Comparison of ENCODE assay signal across 18 cellular contexts in genomic region chr14:95406756-95407155, GRCh38.
DNase-seq lines count a peak whose midpoint lies in the region; ATAC-seq and TF ChIP-seq lines count a peak whose summit lies in the region.
"Had no signal": no experiment of that assay in that cellular context is flagged by ENCODE, and none has a peak within 500 bp of the region (broad histone marks: within the 10 kb centered on the region; RNA-seq: fewer than 3 reads in every experiment).

No MANE protein-coding gene starts in this region.

- ATAC-seq in activated T-cell treated with anti-CD3 and anti-CD28 coated beads, Interleukin-2, amount 50 U/mL, for 72 hours (replicated peaks in 1 of 2): no peak
- ATAC-seq in stimulated activated effector memory CD8-positive, alpha-beta T cell treated with anti-CD3 and anti-CD28 coated beads, Interleukin-12 subunit alpha, Interleukin-12 subunit beta, amount 100 ng/mL, for 72 hours: no peak
- ATAC-seq: GM23338, HCT116, HepG2 had no signal

- H3K4me3 ChIP-seq in tibial nerve: no peak overlapping the region
- H3K4me3 ChIP-seq: BLaER1, GM23338 had no signal

- no peaks in the 10 kb centered on the region for H3K27me3 ChIP-seq in tibial nerve
- H3K27me3 ChIP-seq: BLaER1 had no signal

- H3K36me3 Mint-ChIP-seq in activated T-cell treated with anti-CD3 and anti-CD28 coated beads, Interleukin-2, amount 50 U/mL, for 24 hours (ENCODE audit: low read depth): peaks cover 18% of the 10 kb centered on the region
- no peaks in the 10 kb centered on the region for H3K36me3 Mint-ChIP-seq in activated T-cell treated with anti-CD3 and anti-CD28 coated beads, Interleukin-2, amount 50 U/mL, for 72 hours (ENCODE audit: insufficient read depth in 2 of 2)
- H3K36me3 Mint-ChIP-seq in mesothelial cell of epicardium: no peaks in the 10 kb centered on the region
- peaks cover 37% of the 10 kb centered on the region for H3K36me3 Mint-ChIP-seq in stimulated activated effector memory CD8-positive, alpha-beta T cell treated with anti-CD3 and anti-CD28 coated beads, Interleukin-12 subunit alpha, Interleukin-12 subunit beta, amount 100 ng/mL, for 72 hours

- H3K9me3 ChIP-seq in tibial nerve: no peaks in the 10 kb centered on the region
- H3K9me3 ChIP-seq: BLaER1 had no signal

- H3K9me3 Mint-ChIP-seq in activated T-cell treated with anti-CD3 and anti-CD28 coated beads, Interleukin-2, amount 50 U/mL, for 24 hours: no peaks in the 10 kb centered on the region
- no peaks in the 10 kb centered on the region for H3K9me3 Mint-ChIP-seq in activated T-cell treated with anti-CD3 and anti-CD28 coated beads, Interleukin-2, amount 50 U/mL, for 72 hours
- no peaks in the 10 kb centered on the region for H3K9me3 Mint-ChIP-seq in mesothelial cell of epicardium
- H3K9me3 Mint-ChIP-seq in stimulated activated effector memory CD8-positive, alpha-beta T cell treated with anti-CD3 and anti-CD28 coated beads, Interleukin-12 subunit alpha, Interleukin-12 subunit beta, amount 100 ng/mL, for 72 hours: no peaks in the 10 kb centered on the region
- H3K9me3 Mint-ChIP-seq: CD14-positive monocyte; CD4-positive, alpha-beta memory T cell; GM23338; HFFc6 had no signal

- TF ChIP-seq CTCF in mesothelial cell of epicardium (IDR thresholded peaks at IDR 0.05; ENCODE audit: unreplicated experiment) (no peak), tibial nerve (IDR thresholded peaks at IDR 0.05) (no peak)

- H3K27ac ChIP-seq in tibial nerve: peak overlapping the region in 2 of 4 donors; percentile 64 to 90
- H3K27ac ChIP-seq: BLaER1 had no signal

- 71 to 74% methylated on average over 4 of the region's 4 CpGs for WGBS in tibial nerve, 2 donors

- TF ChIP-seq POLR2A in tibial nerve (IDR thresholded peaks at IDR 0.05): no peak

- peaks cover 0 to 13% (median 0%) of the 10 kb centered on the region in 3 donors for H3K36me3 ChIP-seq in tibial nerve

- H3K4me1 Mint-ChIP-seq in activated T-cell treated with anti-CD3 and anti-CD28 coated beads, Interleukin-2, amount 50 U/mL, for 24 hours (ENCODE audit: low read depth): no peaks in the 10 kb centered on the region
- no peaks in the 10 kb centered on the region for H3K4me1 Mint-ChIP-seq in activated T-cell treated with anti-CD3 and anti-CD28 coated beads, Interleukin-2, amount 50 U/mL, for 72 hours (ENCODE audit: low read depth)
- peaks cover 72% of the 10 kb centered on the region for H3K4me1 Mint-ChIP-seq in mesothelial cell of epicardium
- no peaks in the 10 kb centered on the region for H3K4me1 Mint-ChIP-seq in stimulated activated effector memory CD8-positive, alpha-beta T cell treated with anti-CD3 and anti-CD28 coated beads, Interleukin-12 subunit alpha, Interleukin-12 subunit beta, amount 100 ng/mL, for 72 hours
- H3K4me1 Mint-ChIP-seq: CD14-positive monocyte; CD4-positive, alpha-beta memory T cell had no signal

- H3K27me3 Mint-ChIP-seq in activated T-cell treated with anti-CD3 and anti-CD28 coated beads, Interleukin-2, amount 50 U/mL, for 24 hours: no peaks in the 10 kb centered on the region
- H3K27me3 Mint-ChIP-seq in activated T-cell treated with anti-CD3 and anti-CD28 coated beads, Interleukin-2, amount 50 U/mL, for 72 hours (ENCODE audit: low read depth): no peaks in the 10 kb centered on the region
- no peaks in the 10 kb centered on the region for H3K27me3 Mint-ChIP-seq in mesothelial cell of epicardium (ENCODE audit: low read depth)
- H3K27me3 Mint-ChIP-seq: CD4-positive, alpha-beta memory T cell had no signal

- peaks cover 8 to 43% (median 17%) of the 10 kb centered on the region in 4 donors for H3K4me1 ChIP-seq in tibial nerve

- no peak for TF ChIP-seq EP300 in tibial nerve (IDR thresholded peaks at IDR 0.05)

- H3K27ac Mint-ChIP-seq in activated T-cell treated with anti-CD3 and anti-CD28 coated beads, Interleukin-2, amount 50 U/mL, for 24 hours: peak overlapping the region; percentile 30
- H3K27ac Mint-ChIP-seq in activated T-cell treated with anti-CD3 and anti-CD28 coated beads, Interleukin-2, amount 50 U/mL, for 72 hours: no peak overlapping the region
- H3K27ac Mint-ChIP-seq in mesothelial cell of epicardium: peak overlapping the region; percentile 95
- H3K27ac Mint-ChIP-seq in stimulated activated effector memory CD8-positive, alpha-beta T cell treated with anti-CD3 and anti-CD28 coated beads, Interleukin-12 subunit alpha, Interleukin-12 subunit beta, amount 100 ng/mL, for 72 hours: peak overlapping the region; percentile 48
- H3K27ac Mint-ChIP-seq: GM23338, HFFc6 had no signal

- H3K4me3 Mint-ChIP-seq in activated T-cell treated with anti-CD3 and anti-CD28 coated beads, Interleukin-2, amount 50 U/mL, for 24 hours: no peak overlapping the region
- H3K4me3 Mint-ChIP-seq in activated T-cell treated with anti-CD3 and anti-CD28 coated beads, Interleukin-2, amount 50 U/mL, for 72 hours: no peak overlapping the region
- H3K4me3 Mint-ChIP-seq in mesothelial cell of epicardium: peak overlapping the region; percentile 9
- H3K4me3 Mint-ChIP-seq in stimulated activated effector memory CD8-positive, alpha-beta T cell treated with anti-CD3 and anti-CD28 coated beads, Interleukin-12 subunit alpha, Interleukin-12 subunit beta, amount 100 ng/mL, for 72 hours: no peak overlapping the region
- H3K4me3 Mint-ChIP-seq: CD14-positive monocyte; CD4-positive, alpha-beta memory T cell; GM23338; HFFc6 had no signal

- no peak for DNase-seq in activated T-cell treated with anti-CD3 and anti-CD28 coated beads, Interleukin-2, amount 50 U/mL, for 24 hours
- no peak for DNase-seq in activated T-cell treated with anti-CD3 and anti-CD28 coated beads, Interleukin-2, amount 50 U/mL, for 72 hours
- DNase-seq in mesothelial cell of epicardium (ENCODE audit: low spot score in 2 of 2, unreplicated experiment in 2 of 2) (no peak), foreskin melanocyte (no peak), tibial nerve (ENCODE audit: low spot score in 2 of 2) (no peak), NCI-H2107 treated with DMSO at 0.1 percent for 48 hours (lab: John Stamatoyannopoulos, UW; ENCODE audit: unreplicated experiment) (no peak)
- DNase-seq in stimulated activated effector memory CD8-positive, alpha-beta T cell treated with anti-CD3 and anti-CD28 coated beads, Interleukin-12 subunit alpha, Interleukin-12 subunit beta, amount 100 ng/mL, for 72 hours (ENCODE audit: low spot score in 2 of 2): no peak
- no peak for DNase-seq in activated effector memory CD4-positive, alpha-beta T cell treated with anti-CD3 and anti-CD28 coated beads, Interleukin-2, amount 50 U/mL, for 16 hours
- DNase-seq: 8988T; CD4-positive, alpha-beta memory T cell; DMS79 treated with DMSO at 0.1 percent for 48 hours; GF-D8; HFFc6 had no signal
